In genomic region chr18:43420950-43421349, GRCh38 we compare ENCODE assay signal across 15 cellular contexts.
DNase-seq lines count a peak whose midpoint lies in the region; ATAC-seq, FAIRE-seq and TF ChIP-seq lines count a peak whose summit lies in the region.
"Had no signal": no experiment of that assay in that cellular context is flagged by ENCODE, and none has a peak within 500 bp of the region (broad histone marks: within the 10 kb centered on the region; RNA-seq: fewer than 3 reads in every experiment).

No MANE protein-coding gene starts in this region.

- BruUV-seq in A673 (replicated peaks; lab: Mats Ljungman, UMichigan), result no TSS peak

- H2AFZ ChIP-seq in GM23338 (no peak overlapping the region), hepatocyte (no peak overlapping the region)

- H3K36me3 ChIP-seq in A673 (ENCODE audit: insufficient read depth, low read length, poor library complexity, severe bottlenecking), result no peaks in the 10 kb centered on the region
- H3K36me3 ChIP-seq in GM23338 (ENCODE audit: insufficient read depth), result no peaks in the 10 kb centered on the region
- no peaks in the 10 kb centered on the region for H3K36me3 ChIP-seq in hepatocyte (replicated peaks; ENCODE audit: insufficient read depth, low read depth)
- H3K36me3 ChIP-seq in kidney (ENCODE audit: control insufficient read depth in 1 of 2, insufficient read depth in 2 of 2, low read length in 2 of 2), result no peaks in the 10 kb centered on the region

- H3K4me2 ChIP-seq in GM23338, result peak overlapping the region; percentile 6; the same call in 1 of the 2 replicates
- no peak overlapping the region for H3K4me2 ChIP-seq in hepatocyte

- no peak overlapping the region for H3K27ac ChIP-seq in A673 (ENCODE audit: low read depth, low read length, poor library complexity, severe bottlenecking)
- no peak overlapping the region for H3K27ac ChIP-seq in GM23338 (ENCODE audit: low read depth)
- no peak overlapping the region for H3K27ac ChIP-seq in hepatocyte
- no peak overlapping the region for H3K27ac ChIP-seq in kidney (ENCODE audit: low read depth in 2 of 2, low read length in 2 of 2)

- peak; percentile 58 for TF ChIP-seq CTCF in A673 (conservative IDR thresholded peaks at IDR 0.05; ENCODE audit: low read depth, low read length)
- peak; percentile 75 to 83 for TF ChIP-seq CTCF in GM23338 (conservative IDR thresholded peaks at IDR 0.05; ENCODE audit: low read depth in 2 of 2)
- peak; percentile 11 for TF ChIP-seq CTCF in hepatocyte (IDR thresholded peaks at IDR 0.05; ENCODE audit: poor library complexity)
- TF ChIP-seq CTCF in kidney (IDR thresholded peaks at IDR 0.05; ENCODE audit: borderline replicate concordance, extremely low read depth, insufficient read depth), result no peak

- no peaks in the 10 kb centered on the region for H3F3A ChIP-seq in GM23338 (replicated peaks; ENCODE audit: low read depth)

- no peaks in the 10 kb centered on the region for H3K9me3 ChIP-seq in A673 (ENCODE audit: low read depth, low read length, poor library complexity, severe bottlenecking)
- H3K9me3 ChIP-seq in hepatocyte (ENCODE audit: low read depth), result no peaks in the 10 kb centered on the region
- no peaks in the 10 kb centered on the region for H3K9me3 ChIP-seq in kidney (ENCODE audit: control insufficient read depth in 1 of 2, low read length in 2 of 2)

- H3K4me3 ChIP-seq in A673 (ENCODE audit: low read depth, low read length, poor library complexity, severe bottlenecking), result no peak overlapping the region
- no peak overlapping the region for H3K4me3 ChIP-seq in GM23338
- H3K4me3 ChIP-seq in hepatocyte, result no peak overlapping the region
- no peak overlapping the region for H3K4me3 ChIP-seq in kidney (ENCODE audit: low read length in 2 of 2)

- H3K27me3 ChIP-seq in A673 (replicated peaks; ENCODE audit: insufficient read depth, low read depth, low read length, poor library complexity) (no peaks in the 10 kb centered on the region), GM23338 (ENCODE audit: insufficient read depth) (no peaks in the 10 kb centered on the region), hepatocyte (no peaks in the 10 kb centered on the region)

- H3K4me1 ChIP-seq in A673 (ENCODE audit: insufficient read depth, low read length, poor library complexity, severe bottlenecking), result no peaks in the 10 kb centered on the region
- peaks cover 5% of the 10 kb centered on the region; the same call in 1 of the 2 replicates for H3K4me1 ChIP-seq in GM23338 (ENCODE audit: insufficient read depth)
- H3K4me1 ChIP-seq in hepatocyte (ENCODE audit: insufficient read depth), result no peaks in the 10 kb centered on the region
- no peaks in the 10 kb centered on the region for H3K4me1 ChIP-seq in kidney (ENCODE audit: control insufficient read depth in 1 of 2, insufficient read depth in 1 of 2, low read depth in 1 of 2, low read length in 2 of 2)

- no peak overlapping the region for H3K27ac Mint-ChIP-seq in GM23338
- H3K27ac Mint-ChIP-seq: activated naive CD4-positive, alpha-beta T cell treated with anti-CD3 and anti-CD28 coated beads, Interleukin-2, amount 50 U/mL, for 72 hours; stimulated activated naive B cell treated with anti-CD40 and anti-IgM and Interleukin-4, amounts not matched to agents 10 μg/mL and 1 μg/mL and 100 μg/mL, for 72 hours had no signal

- H4K20me1 ChIP-seq in GM23338 (replicated peaks; ENCODE audit: insufficient read depth) (no peaks in the 10 kb centered on the region), hepatocyte (ENCODE audit: insufficient read depth, poor library complexity, severe bottlenecking) (no peaks in the 10 kb centered on the region)

- POLR2A ChIA-PET in A673 (lab: Charles Lee; ENCODE audit: low non-redundant PET), result no interaction called here

- no peaks in the 10 kb centered on the region for H3K9me2 ChIP-seq in GM23338 (ENCODE audit: insufficient read depth)
- no peaks in the 10 kb centered on the region for H3K9me2 ChIP-seq in hepatocyte (replicated peaks; ENCODE audit: insufficient read depth)

- 47% methylated on average over 2 of the region's 2 CpGs for WGBS in hepatocyte (ENCODE audit: low lambda C conversion rate, missing lambda C conversion rate)

- DNase-seq in A673 (ENCODE audit: low spot score) (peak; percentile 44), GM23338 (ENCODE audit: low spot score) (peak; percentile 63), OCI-M1 (lab: John Stamatoyannopoulos, UW) (peak; percentile 3), hepatocyte (ENCODE audit: low spot score) (no peak), glomerular visceral epithelial cell (ENCODE audit: extremely low spot score) (no peak), kidney (no peak), putamen (ENCODE audit: low spot score) (no peak)
- DNase-seq: DMS153; MV-4-11; NCI-H510A; SHP77 treated with DMSO at 0.1 percent for 48 hours; stimulated activated CD4-positive, alpha-beta T cell treated with anti-CD3 and anti-CD28 coated beads, Interleukin-4, amount 100 ng/mL, for 4 hours; stimulated activated naive B cell treated with anti-CD40 and anti-IgM and Interleukin-4, amounts not matched to agents 10 μg/mL and 1 μg/mL and 100 μg/mL, for 72 hours had no signal

- intact Hi-C loops in A673 (cut with micrococcal nuclease; ENCODE audit: unreplicated experiment), result no loop called here
- intact Hi-C loops in kidney (cut with DNase I), result no loop called here

- H3K9ac ChIP-seq in kidney (ENCODE audit: low read length in 2 of 2), result no peak overlapping the region

- H3K79me2 ChIP-seq in GM23338 (replicated peaks; ENCODE audit: insufficient read depth), result no peaks in the 10 kb centered on the region
- no peaks in the 10 kb centered on the region for H3K79me2 ChIP-seq in hepatocyte

- peaks cover 11% of the 10 kb centered on the region; the same call in 2 of the 3 replicates for H3K9me3 Mint-ChIP-seq in GM23338
- H3K9me3 Mint-ChIP-seq: stimulated activated naive B cell treated with anti-CD40 and anti-IgM and Interleukin-4, amounts not matched to agents 10 μg/mL and 1 μg/mL and 100 μg/mL, for 72 hours had no signal

- no peaks in the 10 kb centered on the region for H3K27me3 Mint-ChIP-seq in GM23338 (ENCODE audit: insufficient read depth, low read depth, poor library complexity)
- H3K27me3 Mint-ChIP-seq: stimulated activated naive B cell treated with anti-CD40 and anti-IgM and Interleukin-4, amounts not matched to agents 10 μg/mL and 1 μg/mL and 100 μg/mL, for 72 hours had no signal

- peaks cover 10% of the 10 kb centered on the region; the same call in 2 of the 3 replicates for H3K36me3 Mint-ChIP-seq in GM23338 (ENCODE audit: low read depth)
- H3K36me3 Mint-ChIP-seq: activated naive CD4-positive, alpha-beta T cell treated with anti-CD3 and anti-CD28 coated beads, Interleukin-2, amount 50 U/mL, for 72 hours; stimulated activated naive B cell treated with anti-CD40 and anti-IgM and Interleukin-4, amounts not matched to agents 10 μg/mL and 1 μg/mL and 100 μg/mL, for 72 hours had no signal

- ATAC-seq in GM23338 (peak; percentile 83), GM18519 (IDR thresholded peaks at IDR 0.05; ENCODE audit: low FRiP score, unreplicated experiment) (no peak)
- ATAC-seq: activated naive CD4-positive, alpha-beta T cell treated with anti-CD3 and anti-CD28 coated beads, Interleukin-2, amount 50 U/mL, for 72 hours; stimulated activated naive B cell treated with anti-CD40 and anti-IgM and Interleukin-4, amounts not matched to agents 10 μg/mL and 1 μg/mL and 100 μg/mL, for 72 hours had no signal

- no peak for FAIRE-seq in kidney (lab: Jason Lieb, UNC)

- H3K4me3 Mint-ChIP-seq in GM23338, result no peak overlapping the region
- H3K4me3 Mint-ChIP-seq: stimulated activated naive B cell treated with anti-CD40 and anti-IgM and Interleukin-4, amounts not matched to agents 10 μg/mL and 1 μg/mL and 100 μg/mL, for 72 hours had no signal

- CTCF ChIA-PET in A673 (lab: Charles Lee), result interaction anchor here (1.1 kb wide), 2 partner anchors 11 to 16 kb away, joined by 3 to 6 read pairs; no protein-coding TSS in a partner anchor

- peaks cover 10% of the 10 kb centered on the region for H3K4me1 Mint-ChIP-seq in GM23338
- H3K4me1 Mint-ChIP-seq: stimulated activated naive B cell treated with anti-CD40 and anti-IgM and Interleukin-4, amounts not matched to agents 10 μg/mL and 1 μg/mL and 100 μg/mL, for 72 hours had no signal

Comparison
In these comparisons a context has a peak if more than half of its experiments do, and no peak if none do; other contexts are left out.
1. DNase-seq: peak in A673 (single experiment), GM23338 (single experiment) and OCI-M1 (single experiment); none in hepatocyte (single experiment), glomerular visceral epithelial cell (single experiment), kidney (single experiment) and putamen (single experiment).